Comparison of ENCODE assay signal across 8 cellular contexts in genomic region chr16:31713945-31714898, GRCh38.
DNase-seq lines count a peak whose midpoint lies in the region; ATAC-seq and TF ChIP-seq lines count a peak whose summit lies in the region.

No MANE protein-coding gene starts in this region.

- in situ Hi-C loops in astrocyte of the cerebellum (cut with HindIII; ENCODE audit: low sequenced_read_pairs) = no loop called here

- peak overlapping the region; percentile 99 for H3K4me3 ChIP-seq in astrocyte of the cerebellum (ENCODE audit: low read depth, low read length)
- H3K4me3 ChIP-seq in thyroid gland (replicated peaks in 1 of 3) = peak overlapping the region; percentile 52 to 86 (median 68)

- H3K4me3 Mint-ChIP-seq in CD4-positive, alpha-beta T cell = peak overlapping the region; percentile 100

- no peaks in the 10 kb centered on the region for H3K27me3 Mint-ChIP-seq in CD4-positive, alpha-beta T cell

- intact Hi-C loops in CD4-positive, alpha-beta T cell (cut with DNase I, micrococcal nuclease) = loop anchor here (1.0 to 10.0 kb wide), 4 partner anchors 13 to 229 kb away; partner anchors contain the start of gene SLC5A2 (in 1 of the 2)
- intact Hi-C loops in thyroid gland (cut with DNase I) = no loop called here

- no peak for TF ChIP-seq POLR2A in thyroid gland (IDR thresholded peaks at IDR 0.05)

- no peaks in the 10 kb centered on the region for H3K27me3 ChIP-seq in CD4-positive, alpha-beta T cell (ENCODE audit: control insufficient read depth, insufficient read depth, low read length)
- H3K27me3 ChIP-seq in thyroid gland = no peaks in the 10 kb centered on the region

- H3K4me1 ChIP-seq in thyroid gland = peaks cover 12 to 20% of the 10 kb centered on the region in 2 donors

- no peak for TF ChIP-seq CTCF in CD4-positive, alpha-beta T cell (IDR thresholded peaks at IDR 0.05)
- peak; percentile 12 for TF ChIP-seq CTCF in astrocyte of the cerebellum (IDR thresholded peaks at IDR 0.05; ENCODE audit: low read depth, low read length, missing control alignments)
- TF ChIP-seq CTCF in thyroid gland (IDR thresholded peaks at IDR 0.05) = no peak

- H3K27ac ChIP-seq in CD4-positive, alpha-beta T cell (ENCODE audit: low read depth, low read length) = peak overlapping the region; percentile 83
- peak overlapping the region; percentile 83 to 91 (median 89) for H3K27ac ChIP-seq in thyroid gland

- ATAC-seq in CD4-positive, alpha-beta T cell (ENCODE audit: poor library complexity) = no peak
- peak; percentile 3 for ATAC-seq in left lobe of liver
- ATAC-seq in GM19397 (IDR thresholded peaks at IDR 0.05; ENCODE audit: unreplicated experiment) = no peak
- ATAC-seq in GM18868 (IDR thresholded peaks at IDR 0.05; ENCODE audit: unreplicated experiment) = no peak

- WGBS in thyroid gland, 2 donors = 35 to 41% methylated on average over 12 of the region's 12 CpGs

- peak overlapping the region; percentile 96 for H3K27ac Mint-ChIP-seq in CD4-positive, alpha-beta T cell

- H3K36me3 ChIP-seq in thyroid gland = no peaks in the 10 kb centered on the region

- POLR2A ChIA-PET in CD4-positive, alpha-beta T cell (lab: Charles Lee) = interaction anchor here (1.3 to 6.1 kb wide), 6 partner anchors 18 to 254 kb away, joined by 4 to 75 read pairs (median 8); partner anchors contain the start of genes RUSF1 and ZNF267

- H3K9me3 Mint-ChIP-seq in CD4-positive, alpha-beta T cell = no peaks in the 10 kb centered on the region

- CTCF ChIA-PET in CD4-positive, alpha-beta T cell (lab: Charles Lee) = no interaction called here

- DNase-seq in CD4-positive, alpha-beta T cell = peak in 1 of 10 experiments; percentile 31
- DNase-seq in HuH-7 (ENCODE audit: low spot score) (peak; percentile 42), astrocyte of the cerebellum (ENCODE audit: low read depth) (no peak), left lobe of liver (ENCODE audit: low spot score) (no peak), thyroid gland (peak; percentile 49 to 68)
- DNase-seq in stimulated activated CD4-positive, alpha-beta T cell treated with anti-CD3 and anti-CD28 coated beads, Interleukin-4, amount 100 ng/mL, for 24 hours = no peak

- H3K4me1 Mint-ChIP-seq in CD4-positive, alpha-beta T cell (ENCODE audit: low read depth) = peaks cover 71% of the 10 kb centered on the region

- peaks cover 73% of the 10 kb centered on the region for H3K36me3 Mint-ChIP-seq in CD4-positive, alpha-beta T cell (ENCODE audit: low read depth)

- no peaks in the 10 kb centered on the region for H3K9me3 ChIP-seq in CD4-positive, alpha-beta T cell (ENCODE audit: control insufficient read depth, low read length)
- H3K9me3 ChIP-seq in thyroid gland = no peaks in the 10 kb centered on the region

Comparison
In these comparisons a context has a peak if more than half of its experiments do, and no peak if none do; other contexts are left out.
1. DNase-seq: peak in HuH-7 (single experiment) and thyroid gland (2 of 2); none in astrocyte of the cerebellum (single experiment), left lobe of liver (single experiment) and stimulated activated CD4-positive, alpha-beta T cell treated with anti-CD3 and anti-CD28 coated beads, Interleukin-4, amount 100 ng/mL, for 24 hours (single experiment).